ENCODE assay signal across 1 cellular context in genomic region chr7:105224884-105225651, GRCh38.
TF ChIP-seq lines count a peak whose summit lies in the region.

No MANE protein-coding gene starts in this region.

TF ChIP-seq in GM12878, 131 proteins besides CTCF, POLR2A, EP300 and RAD21:
- TF ChIP-seq PAX5 (IDR thresholded peaks at IDR 0.05; ENCODE audit: borderline replicate concordance, low read depth, low read length), result no peak
- TF ChIP-seq IKZF1 (conservative IDR thresholded peaks at IDR 0.05), result peak; percentile 75
- TF ChIP-seq SMARCA5 (IDR thresholded peaks at IDR 0.05), result no peak
- no peak for TF ChIP-seq NR2F1 (conservative IDR thresholded peaks at IDR 0.05)
- no peak for TF ChIP-seq ZNF217 (IDR thresholded peaks at IDR 0.05)
- peak; percentile 74 to 76; a peak in 3 of 4 replicates for TF ChIP-seq IKZF2 (IDR thresholded peaks at IDR 0.05)
- TF ChIP-seq EED (IDR thresholded peaks at IDR 0.05; ENCODE audit: low read depth), result peak; percentile 61; the same call in 1 of the 2 replicates
- no peak for TF ChIP-seq HDAC6 (IDR thresholded peaks at IDR 0.05; ENCODE audit: unreplicated experiment)
- TF ChIP-seq ZBTB4 (CRISPR knock-in tag; IDR thresholded peaks at IDR 0.05), result no peak
- TF ChIP-seq CBX3 (IDR thresholded peaks at IDR 0.05; ENCODE audit: borderline replicate concordance, low read depth), result no peak
- no peak for TF ChIP-seq TBL1XR1 (IDR thresholded peaks at IDR 0.05; ENCODE audit: low read depth, low read length)
- no peak for TF ChIP-seq BHLHE40 (IDR thresholded peaks at IDR 0.05; ENCODE audit: borderline replicate concordance in 1 of 2, low read depth in 2 of 2, low read length in 1 of 2)
- no peak for TF ChIP-seq KAT2A (conservative IDR thresholded peaks at IDR 0.05; ENCODE audit: control insufficient read depth, low read depth, low read length)
- TF ChIP-seq NFIC (IDR thresholded peaks at IDR 0.05; ENCODE audit: low read depth, low read length), result 0 out of 2 replicates have a peak, but pooled peaks have one; percentile 18
- no peak for TF ChIP-seq E2F4 (IDR thresholded peaks at IDR 0.05; ENCODE audit: low read depth, low read length)
- TF ChIP-seq ATF7 (IDR thresholded peaks at IDR 0.05; ENCODE audit: low read depth), result peak; percentile 29; the same call in 1 of the 2 replicates
- TF ChIP-seq DPF2 (IDR thresholded peaks at IDR 0.05), result peak; percentile 61; the same call in 1 of the 2 replicates
- TF ChIP-seq MTA2 (IDR thresholded peaks at IDR 0.05; ENCODE audit: low read depth), result peak; percentile 22; the same call in 1 of the 2 replicates
- no peak for TF ChIP-seq ZNF622 (IDR thresholded peaks at IDR 0.05)
- TF ChIP-seq CUX1 (IDR thresholded peaks at IDR 0.05; ENCODE audit: insufficient replicate concordance, low read depth, low read length), result peak; percentile 18
- peak; percentile 48 for TF ChIP-seq JUNB (IDR thresholded peaks at IDR 0.05)
- 0 out of 2 replicates have a peak, but pooled peaks have one; percentile 8 for TF ChIP-seq IRF4 (IDR thresholded peaks at IDR 0.05; ENCODE audit: low read depth, low read length)
- no peak for TF ChIP-seq CHD4 (IDR thresholded peaks at IDR 0.05)
